14 cellular contexts compared by ENCODE assay signal in genomic region chr1:61638296-61638695, GRCh38.
A peak's percentile ranks its signal among the peaks of the same experiment; 100 is the strongest.
DNase-seq lines count a peak whose midpoint lies in the region; ATAC-seq lines count a peak whose summit lies in the region.
"Had no signal": no experiment of that assay in that cellular context is flagged by ENCODE, and none has a peak within 500 bp of the region (broad histone marks: within the 10 kb centered on the region; RNA-seq: fewer than 3 reads in every experiment).

No MANE protein-coding gene starts in this region.

- ATAC-seq in left lobe of liver (peak; percentile 23), GM21717 (IDR thresholded peaks at IDR 0.05; ENCODE audit: unreplicated experiment) (no peak)
- ATAC-seq: activated T-cell treated with anti-CD3 and anti-CD28 coated beads, Interleukin-2, amount 50 U/mL, for 4 hours had no signal

- peak; percentile 64 for DNase-seq in HCEC 1CT
- DNase-seq in dedifferentiated amniotic fluid mesenchymal stem cell (ENCODE audit: extremely low spot score): peak; percentile 32
- no peak for DNase-seq in left lobe of liver (ENCODE audit: low spot score)
- peak; percentile 59 for DNase-seq in stromal cell of bone marrow (ENCODE audit: low read depth)
- no peak for DNase-seq in AML-193 (lab: John Stamatoyannopoulos, UW)
- DNase-seq in NCI-H524 treated with DMSO at 0.1 percent for 48 hours (lab: John Stamatoyannopoulos, UW): no peak
- DNase-seq in stimulated activated naive CD4-positive, alpha-beta T cell (lab: John Stamatoyannopoulos, UW): no peak
- DNase-seq: activated CD4-positive, alpha-beta T cell treated with anti-CD3 and anti-CD28 coated beads for 1 hour; activated T-cell treated with anti-CD3 and anti-CD28 coated beads, Interleukin-2, amount 50 U/mL, for 4 hours; CD8-positive, alpha-beta memory T cell; endodermal cell; KG1; NCI-H1694 treated with DMSO at 0.1 percent for 48 hours had no signal

Comparison
In these comparisons a context has a peak if more than half of its experiments do, and no peak if none do; other contexts are left out.
1. DNase-seq: peak in HCEC 1CT (single experiment), dedifferentiated amniotic fluid mesenchymal stem cell (single experiment) and stromal cell of bone marrow (single experiment); none in left lobe of liver (single experiment), AML-193 (0 of 2), NCI-H524 treated with DMSO at 0.1 percent for 48 hours (single experiment) and stimulated activated naive CD4-positive, alpha-beta T cell (0 of 6).